1 cellular context compared by ENCODE assay signal in the genomic region with DNA sequence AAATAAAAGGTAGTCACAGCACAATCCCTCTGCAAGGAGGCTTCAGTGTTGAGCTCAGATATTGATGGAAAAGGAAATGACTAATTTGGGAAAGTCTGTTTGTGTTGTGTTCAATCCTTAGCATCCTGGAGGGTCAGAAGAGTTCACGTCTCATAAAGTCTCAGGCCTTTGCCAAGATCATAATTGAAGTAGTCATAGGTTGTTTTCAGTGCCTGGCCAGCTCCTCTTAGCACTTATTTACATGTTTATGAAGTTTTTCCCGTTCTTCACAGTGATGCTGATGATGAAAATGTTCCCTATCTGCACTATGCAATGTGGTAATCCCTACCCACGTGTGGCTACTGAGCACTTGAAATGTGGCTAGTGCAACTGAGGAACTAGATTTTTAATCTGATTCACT.
TF ChIP-seq lines count a peak whose summit lies in the region.

No MANE protein-coding gene starts in this region.

TF ChIP-seq in HCT116, 20 proteins besides CTCF, POLR2A, EP300 and RAD21 (continued from another document):
- TF ChIP-seq SRF (IDR thresholded peaks at IDR 0.05; ENCODE audit: low read depth): no peak
- TF ChIP-seq, protein P1, sequence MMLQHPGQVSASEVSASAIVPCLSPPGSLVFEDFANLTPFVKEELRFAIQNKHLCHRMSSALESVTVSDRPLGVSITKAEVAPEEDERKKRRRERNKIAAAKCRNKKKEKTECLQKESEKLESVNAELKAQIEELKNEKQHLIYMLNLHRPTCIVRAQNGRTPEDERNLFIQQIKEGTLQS (IDR thresholded peaks at IDR 0.05): no peak
